In genomic region chr1:219990782-219991510, GRCh38 we compare ENCODE assay signal across 9 cellular contexts. TPM values are rescaled to one million over a fixed set of nuclear protein-coding genes. Genes with fewer than 3 reads are reported as not detected.
DNase-seq lines count a peak whose midpoint lies in the region; ATAC-seq, FAIRE-seq and TF ChIP-seq lines count a peak whose summit lies in the region.
"Had no signal": no experiment of that assay in that cellular context is flagged by ENCODE, and none has a peak within 500 bp of the region (broad histone marks: within the 10 kb centered on the region; RNA-seq: fewer than 3 reads in every experiment).

No MANE protein-coding gene starts in this region.

- H3K36me3 Mint-ChIP-seq in astrocyte (ENCODE audit: low read depth, unreplicated experiment), result peaks cover 8% of the 10 kb centered on the region

- H3K9me3 ChIP-seq in astrocyte (ENCODE audit: insufficient read depth, low read depth, low read length), result no peaks in the 10 kb centered on the region

- no peaks in the 10 kb centered on the region for H3K27me3 Mint-ChIP-seq in astrocyte (ENCODE audit: low read depth, unreplicated experiment)
- H3K27me3 Mint-ChIP-seq: activated naive CD4-positive, alpha-beta T cell treated with anti-CD3 and anti-CD28 coated beads, Interleukin-2, amount 50 U/mL, for 24 hours had no signal

- no peak overlapping the region for H3K9ac ChIP-seq in astrocyte (ENCODE audit: low read length)

- H3K9me3 Mint-ChIP-seq in astrocyte (ENCODE audit: unreplicated experiment), result no peaks in the 10 kb centered on the region
- H3K9me3 Mint-ChIP-seq: activated naive CD4-positive, alpha-beta T cell treated with anti-CD3 and anti-CD28 coated beads, Interleukin-2, amount 50 U/mL, for 24 hours had no signal

- no peaks in the 10 kb centered on the region for H3K4me1 ChIP-seq in astrocyte (ENCODE audit: insufficient read depth, low read length)

- H3K79me2 ChIP-seq in astrocyte (ENCODE audit: insufficient read depth, low read length), result no peaks in the 10 kb centered on the region

- H2AFZ ChIP-seq in astrocyte (ENCODE audit: low read depth, low read length), result no peak overlapping the region

- H3K36me3 ChIP-seq in astrocyte (ENCODE audit: insufficient read depth, low read length), result peaks cover 27% of the 10 kb centered on the region

- H3K4me1 Mint-ChIP-seq in astrocyte (ENCODE audit: low read depth, unreplicated experiment), result no peaks in the 10 kb centered on the region

- ATAC-seq in left lobe of liver (peak; percentile 58), GM18517 (IDR thresholded peaks at IDR 0.05; ENCODE audit: unreplicated experiment) (no peak), GM18858 (IDR thresholded peaks at IDR 0.05; ENCODE audit: unreplicated experiment) (no peak), GM18502 (IDR thresholded peaks at IDR 0.05; ENCODE audit: poor library complexity, unreplicated experiment) (no peak)

- peak; percentile 17 for DNase-seq in NCI-H748 (lab: John Stamatoyannopoulos, UW; ENCODE audit: unreplicated experiment)
- no peak for DNase-seq in NCI-H748 treated with DMSO at 0.1 percent for 48 hours (lab: John Stamatoyannopoulos, UW)
- DNase-seq in NCI-H1105 (lab: John Stamatoyannopoulos, UW), result peak; percentile 28
- peak; percentile 14 for DNase-seq in astrocyte (ENCODE audit: low read depth)
- DNase-seq in left lobe of liver (ENCODE audit: low spot score), result no peak

- H3K27ac Mint-ChIP-seq in astrocyte (ENCODE audit: unreplicated experiment), result no peak overlapping the region
- H3K27ac Mint-ChIP-seq: activated naive CD4-positive, alpha-beta T cell treated with anti-CD3 and anti-CD28 coated beads, Interleukin-2, amount 50 U/mL, for 24 hours had no signal

- H3K4me3 ChIP-seq in astrocyte (ENCODE audit: insufficient read depth, low read depth, low read length), result no peak overlapping the region

- TF ChIP-seq CTCF in astrocyte (IDR thresholded peaks at IDR 0.05; ENCODE audit: insufficient read depth, low read depth, low read length), result peak; percentile 64

- no peak overlapping the region for H3K27ac ChIP-seq in astrocyte (ENCODE audit: low read depth, low read length)

- H3K4me3 Mint-ChIP-seq in astrocyte (ENCODE audit: unreplicated experiment), result no peak overlapping the region
- H3K4me3 Mint-ChIP-seq: activated naive CD4-positive, alpha-beta T cell treated with anti-CD3 and anti-CD28 coated beads, Interleukin-2, amount 50 U/mL, for 24 hours had no signal

- H3K27me3 ChIP-seq in astrocyte (ENCODE audit: insufficient read depth, low read length), result no peaks in the 10 kb centered on the region

- peak; percentile 68 for FAIRE-seq in astrocyte (lab: Jason Lieb, UNC)

- H3K4me2 ChIP-seq in astrocyte (ENCODE audit: low read length), result no peak overlapping the region

- peaks cover 2% of the 10 kb centered on the region for H4K20me1 ChIP-seq in astrocyte (ENCODE audit: insufficient read depth, low read length)

RNA-seq across cellular contexts. Expression of gene EPRS1, which starts 55.4 kb away (rescaled TPM):
- 159 and 173 TPM in 2 replicates for total RNA-seq in astrocyte
- 29.9 TPM for total RNA-seq in left lobe of liver

Comparison
In these comparisons a context has a peak if more than half of its experiments do, and no peak if none do; other contexts are left out.
1. DNase-seq: peak in NCI-H748 (single experiment), NCI-H1105 (single experiment) and astrocyte (single experiment); none in NCI-H748 treated with DMSO at 0.1 percent for 48 hours (single experiment) and left lobe of liver (single experiment).